In the genomic region with DNA sequence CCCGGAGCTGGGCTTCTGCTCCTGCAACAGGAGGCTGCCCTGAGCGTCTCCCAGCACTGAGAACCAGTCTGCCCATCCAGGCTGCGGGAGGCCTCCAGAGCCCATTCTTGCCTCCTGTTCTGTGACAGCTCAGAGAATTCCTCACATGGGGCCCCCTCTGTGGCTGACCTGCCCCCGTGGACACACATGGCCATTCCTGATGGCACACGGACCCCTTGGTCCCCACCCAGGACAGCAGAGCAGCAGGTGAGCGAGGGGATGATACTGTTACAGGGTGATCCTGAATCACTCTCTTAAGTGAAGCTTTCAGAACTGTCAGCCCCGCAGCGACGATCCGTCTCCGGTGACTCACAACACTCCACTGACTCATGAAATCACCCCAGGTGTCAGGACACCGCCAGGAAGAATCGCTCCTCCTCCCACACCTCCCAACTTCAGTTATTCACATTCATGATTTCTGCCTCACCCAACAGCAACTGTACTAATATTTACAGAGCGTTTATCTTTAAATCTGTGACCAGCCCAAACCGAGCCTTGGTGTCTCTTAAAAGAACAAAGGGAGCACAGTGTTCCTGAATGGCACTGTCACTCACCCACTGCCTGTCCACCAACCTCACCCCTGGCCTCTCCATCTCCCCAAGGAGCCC, we compare ENCODE assay signal across 11 cellular contexts. TPM values are rescaled to one million over a fixed set of nuclear protein-coding genes. Genes with fewer than 3 reads are reported as not detected.
DNase-seq lines count a peak whose midpoint lies in the region; ATAC-seq and TF ChIP-seq lines count a peak whose summit lies in the region.
"Had no signal": no experiment of that assay in that cellular context is flagged by ENCODE, and none has a peak within 500 bp of the region (broad histone marks: within the 10 kb centered on the region; RNA-seq: fewer than 3 reads in every experiment).

No MANE protein-coding gene starts in this region.

- no peaks in the 10 kb centered on the region for H3K4me1 ChIP-seq in upper lobe of right lung

- H3K27ac ChIP-seq in upper lobe of right lung: no peak overlapping the region
- H3K27ac ChIP-seq: heart right ventricle had no signal

- peak; percentile 10 for DNase-seq in activated CD8-positive, alpha-beta memory T cell treated with anti-CD3 and anti-CD28 coated beads, Interleukin-2, amount 50 U/mL, for 24 hours (ENCODE audit: extremely low read depth)
- no peak for DNase-seq in activated CD8-positive, alpha-beta memory T cell treated with anti-CD3 and anti-CD28 coated beads for 24 hours
- peak; percentile 31 for DNase-seq in NCI-H774 (lab: John Stamatoyannopoulos, UW)
- peak; percentile 11 to 41 for DNase-seq in stimulated activated CD8-positive, alpha-beta memory T cell treated with anti-CD3 and anti-CD28 coated beads, Interleukin-15, amount 100 ng/mL, for 48 hours (ENCODE audit: low read depth in 2 of 2)
- DNase-seq in GM19238 (ENCODE audit: insufficient read length, low spot score): no peak
- no peak for DNase-seq in upper lobe of right lung
- DNase-seq: activated B cell treated with CpG ODN at 0.5 μM for 24 hours; CD8-positive, alpha-beta memory T cell; heart right ventricle had no signal

- TF ChIP-seq CTCF in upper lobe of right lung (IDR thresholded peaks at IDR 0.05): no peak

- H3K9me3 Mint-ChIP-seq in stimulated activated memory B cell treated with anti-CD40 and anti-IgM and Interleukin-4, amounts not matched to agents 10 μg/mL and 1 μg/mL and 100 μg/mL, for 72 hours: no peaks in the 10 kb centered on the region
- H3K9me3 Mint-ChIP-seq: activated B cell treated with CpG ODN at 0.5 μM for 24 hours had no signal

- H3K4me3 Mint-ChIP-seq in stimulated activated memory B cell treated with anti-CD40 and anti-IgM and Interleukin-4, amounts not matched to agents 10 μg/mL and 1 μg/mL and 100 μg/mL, for 72 hours: no peak overlapping the region
- H3K4me3 Mint-ChIP-seq: activated B cell treated with CpG ODN at 0.5 μM for 24 hours; CD8-positive, alpha-beta memory T cell had no signal

- peaks cover 57% of the 10 kb centered on the region for H3K27me3 Mint-ChIP-seq in stimulated activated memory B cell treated with anti-CD40 and anti-IgM and Interleukin-4, amounts not matched to agents 10 μg/mL and 1 μg/mL and 100 μg/mL, for 72 hours

- intact Hi-C loops in upper lobe of right lung (cut with DNase I): no loop called here

- no peaks in the 10 kb centered on the region for H3K4me1 Mint-ChIP-seq in stimulated activated memory B cell treated with anti-CD40 and anti-IgM and Interleukin-4, amounts not matched to agents 10 μg/mL and 1 μg/mL and 100 μg/mL, for 72 hours
- H3K4me1 Mint-ChIP-seq: activated B cell treated with CpG ODN at 0.5 μM for 24 hours had no signal

- no peaks in the 10 kb centered on the region for H3K36me3 ChIP-seq in upper lobe of right lung
- H3K36me3 ChIP-seq: heart right ventricle had no signal

- no peak overlapping the region for H3K27ac Mint-ChIP-seq in stimulated activated memory B cell treated with anti-CD40 and anti-IgM and Interleukin-4, amounts not matched to agents 10 μg/mL and 1 μg/mL and 100 μg/mL, for 72 hours
- H3K27ac Mint-ChIP-seq: activated B cell treated with CpG ODN at 0.5 μM for 24 hours; CD8-positive, alpha-beta memory T cell had no signal

- no peaks in the 10 kb centered on the region for H3K36me3 Mint-ChIP-seq in stimulated activated memory B cell treated with anti-CD40 and anti-IgM and Interleukin-4, amounts not matched to agents 10 μg/mL and 1 μg/mL and 100 μg/mL, for 72 hours

- ATAC-seq in esophagus mucosa (peak; percentile 93), upper lobe of right lung (no peak)
- no peak for ATAC-seq in stimulated activated memory B cell treated with anti-CD40 and anti-IgM and Interleukin-4, amounts not matched to agents 10 μg/mL and 1 μg/mL and 100 μg/mL, for 72 hours
- ATAC-seq: heart right ventricle had no signal

- H3K4me3 ChIP-seq in upper lobe of right lung: no peak overlapping the region
- H3K4me3 ChIP-seq: heart right ventricle had no signal

- H3K9me3 ChIP-seq in upper lobe of right lung: no peaks in the 10 kb centered on the region
- H3K9me3 ChIP-seq: heart right ventricle had no signal

- H3K27me3 ChIP-seq in upper lobe of right lung: peaks cover 10% of the 10 kb centered on the region

RNA-seq across cellular contexts. Expression of a gene that starts 22.5 kb away (rescaled TPM):
- total RNA-seq in esophagus mucosa: 0.04 TPM
- total RNA-seq in upper lobe of right lung: 0.23 TPM

RNA-seq across cellular contexts. Expression of a gene that starts 41.7 kb away (rescaled TPM):
- total RNA-seq in esophagus mucosa: 439 TPM
- 308 TPM for total RNA-seq in upper lobe of right lung

RNA-seq across cellular contexts. Expression of a gene that starts 48.3 kb away (rescaled TPM):
- total RNA-seq in esophagus mucosa (10.8 TPM), upper lobe of right lung (12.7 TPM)

Comparison
In these comparisons a context has a peak if more than half of its experiments do, and no peak if none do; other contexts are left out.
1. DNase-seq: peak in activated CD8-positive, alpha-beta memory T cell treated with anti-CD3 and anti-CD28 coated beads, Interleukin-2, amount 50 U/mL, for 24 hours (single experiment), NCI-H774 (single experiment) and stimulated activated CD8-positive, alpha-beta memory T cell treated with anti-CD3 and anti-CD28 coated beads, Interleukin-15, amount 100 ng/mL, for 48 hours (2 of 2); none in activated CD8-positive, alpha-beta memory T cell treated with anti-CD3 and anti-CD28 coated beads for 24 hours (single experiment), GM19238 (single experiment) and upper lobe of right lung (single experiment).